In the genomic region with DNA sequence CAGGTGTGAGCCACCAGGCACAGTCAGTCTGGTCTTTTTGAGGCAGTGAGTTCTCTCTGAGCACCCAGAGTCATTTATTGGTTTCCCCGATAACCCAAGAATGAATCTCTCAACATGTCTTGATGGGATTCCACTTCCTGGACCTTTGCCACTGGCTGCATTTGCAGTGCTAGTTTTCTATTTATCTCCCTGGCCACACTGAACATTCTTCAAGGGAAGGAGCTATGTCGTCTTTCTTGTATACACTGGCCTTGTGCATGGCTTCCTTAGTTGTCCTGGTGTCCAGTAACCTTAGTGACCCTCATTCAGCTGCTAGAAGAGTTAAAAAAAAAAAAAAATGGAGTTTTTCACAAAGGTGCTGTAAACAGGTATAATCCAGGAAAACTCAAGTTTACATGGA, we compare ENCODE assay signal across 23 cellular contexts.
"Had no signal": no experiment of that assay in that cellular context is flagged by ENCODE, and none has a peak within 500 bp of the region (broad histone marks: within the 10 kb centered on the region; RNA-seq: fewer than 3 reads in every experiment).

No MANE protein-coding gene starts in this region.

- H3K9me3 ChIP-seq: ascending aorta had no signal

- H3K27ac ChIP-seq: ascending aorta, coronary artery, dorsolateral prefrontal cortex had no signal

- H3K4me1 ChIP-seq: ascending aorta had no signal

- ATAC-seq: activated CD4-positive, alpha-beta T cell treated with anti-CD3 and anti-CD28 coated beads for 36 hours; activated CD8-positive, alpha-beta memory T cell treated with anti-CD3 and anti-CD28 coated beads, Interleukin-2, amount 10 ng/mL, durations not matched to agents 7 days and 5 days; activated CD8-positive, alpha-beta T cell treated with anti-CD3 and anti-CD28 coated beads, Interleukin-2, amount 10 ng/mL, durations not matched to agents 7 days and 5 days; activated naive CD8-positive, alpha-beta T cell treated with anti-CD3 and anti-CD28 coated beads, Interleukin-2, amount 50 U/mL, for 24 hours; esophagus mucosa had no signal

- H3K27me3 ChIP-seq: ascending aorta had no signal

- H3K36me3 ChIP-seq: ascending aorta had no signal

- DNase-seq: activated CD4-positive, alpha-beta memory T cell treated with anti-CD3 and anti-CD28 coated beads for 36 hours; activated CD4-positive, alpha-beta T cell treated with anti-CD3 and anti-CD28 coated beads for 36 hours; activated CD4-positive, alpha-beta T cell treated with anti-CD3 and anti-CD28 coated beads, Interleukin-2, amount 10 ng/mL, durations not matched to agents 24 days and 14 days; activated CD4-positive, CD25-positive, alpha-beta regulatory T cell; activated CD4-positive, CD25-positive, alpha-beta regulatory T cell treated with anti-CD3 and anti-CD28 coated beads, Interleukin-2, amount 50 U/mL, for 72 hours; activated CD8-positive, alpha-beta memory T cell treated with anti-CD3 and anti-CD28 coated beads, Interleukin-2, amount 10 ng/mL, durations not matched to agents 7 days and 5 days; activated CD8-positive, alpha-beta memory T cell treated with anti-CD3 and anti-CD28 coated beads, Interleukin-2, amount 50 U/mL, for 4 hours; activated CD8-positive, alpha-beta T cell treated with anti-CD3 and anti-CD28 coated beads, Interleukin-2, amount 10 ng/mL, durations not matched to agents 7 days and 5 days; activated effector memory CD4-positive, alpha-beta T cell treated with anti-CD3 and anti-CD28 coated beads, Interleukin-2, amount 50 U/mL, for 16 hours; activated naive CD4-positive, alpha-beta T cell treated with anti-CD3 and anti-CD28 coated beads for 36 hours; activated naive CD8-positive, alpha-beta T cell treated with anti-CD3 and anti-CD28 coated beads for 36 hours; activated naive CD8-positive, alpha-beta T cell treated with anti-CD3 and anti-CD28 coated beads, Interleukin-2, amount 50 U/mL, for 24 hours; activated T-cell treated with anti-CD3 and anti-CD28 coated beads, Interleukin-2, amount 50 U/mL, for 1 hour; activated T-cell treated with anti-CD3 and anti-CD28 coated beads, Interleukin-2, amount 50 U/mL, for 48 hours; dorsolateral prefrontal cortex; effector memory CD4-positive, alpha-beta T cell; endodermal cell; foreskin fibroblast; head of caudate nucleus; T-helper 2 cell had no signal

- H3K4me3 ChIP-seq: ascending aorta, coronary artery, dorsolateral prefrontal cortex had no signal
